Comparison of ENCODE assay signal across 18 cellular contexts in genomic region chr9:33198163-33198562, GRCh38. TPM values are rescaled to one million over a fixed set of nuclear protein-coding genes. Genes with fewer than 3 reads are reported as not detected.
A peak's percentile ranks its signal among the peaks of the same experiment; 100 is the strongest.
DNase-seq lines count a peak whose midpoint lies in the region; ATAC-seq and TF ChIP-seq lines count a peak whose summit lies in the region.
"Had no signal": no experiment of that assay in that cellular context is flagged by ENCODE, and none has a peak within 500 bp of the region (broad histone marks: within the 10 kb centered on the region; RNA-seq: fewer than 3 reads in every experiment).

No MANE protein-coding gene starts in this region.

- H3K79me1 ChIP-seq in IMR-90 (ENCODE audit: low read depth in 1 of 2, low read length in 2 of 2) (no peaks in the 10 kb centered on the region), mesenchymal stem cell (replicated peaks; ENCODE audit: low read length, poor library complexity, severe bottlenecking) (no peaks in the 10 kb centered on the region)

- H4K8ac ChIP-seq in IMR-90 (ENCODE audit: low read depth in 2 of 2, low read length in 2 of 2) = no peak overlapping the region
- no peak overlapping the region for H4K8ac ChIP-seq in mesenchymal stem cell (ENCODE audit: low read length)

- no peak overlapping the region for H3K27ac ChIP-seq in IMR-90 (ENCODE audit: insufficient read depth, low read length)
- H3K27ac ChIP-seq in esophagus muscularis mucosa (replicated peaks in 1 of 4) = peak overlapping the region; percentile 5 to 65 (median 47)
- no peak overlapping the region for H3K27ac ChIP-seq in mesenchymal stem cell (ENCODE audit: low read length, poor library complexity, severe bottlenecking)
- H3K27ac ChIP-seq in testis = peak overlapping the region in 1 of 2 donors; percentile 12
- no peak overlapping the region for H3K27ac ChIP-seq in naive thymus-derived CD4-positive, alpha-beta T cell (ENCODE audit: low read depth, low read length)
- H3K27ac ChIP-seq: hepatocyte, parathyroid adenoma had no signal

- intact Hi-C loops in IMR-90 (cut with micrococcal nuclease) = no loop called here
- intact Hi-C loops in esophagus muscularis mucosa (cut with DNase I) = no loop called here
- intact Hi-C loops in testis (cut with DNase I; ENCODE audit: low total_unique reads) = no loop called here
- intact Hi-C loops in naive thymus-derived CD4-positive, alpha-beta T cell (cut with micrococcal nuclease) = no loop called here

- TF ChIP-seq POLR2A in IMR-90 (IDR thresholded peaks at IDR 0.05; ENCODE audit: low read depth, low read length) (no peak), esophagus muscularis mucosa (IDR thresholded peaks at IDR 0.05; ENCODE audit: low read depth) (no peak), testis (IDR thresholded peaks at IDR 0.05) (no peak)

- H2AK5ac ChIP-seq in IMR-90 (ENCODE audit: low read depth, low read length) = no peak overlapping the region
- H2AK5ac ChIP-seq in mesenchymal stem cell (ENCODE audit: low read length, severe bottlenecking) = no peak overlapping the region

- dilution Hi-C loops in IMR-90 (cut with HindIII; ENCODE audit: low sequenced_read_pairs, unreplicated experiment) = no loop called here

- no peaks in the 10 kb centered on the region for H3K36me3 Mint-ChIP-seq in naive thymus-derived CD4-positive, alpha-beta T cell
- H3K36me3 Mint-ChIP-seq: CD8-positive, alpha-beta memory T cell; WTC11 had no signal

- H2BK12ac ChIP-seq in mesenchymal stem cell (ENCODE audit: low read length in 2 of 2) = no peak overlapping the region

- peak overlapping the region; percentile 6; the same call in 1 of the 2 replicates for H3K18ac ChIP-seq in IMR-90 (ENCODE audit: low read depth, low read length)
- H3K18ac ChIP-seq in mesenchymal stem cell (ENCODE audit: low read depth in 1 of 2, low read length in 2 of 2) = no peak overlapping the region

- POLR2A ChIA-PET in IMR-90 (lab: Charles Lee; ENCODE audit: unreplicated experiment) = no interaction called here
- POLR2A ChIA-PET in naive thymus-derived CD4-positive, alpha-beta T cell (lab: Charles Lee) = no interaction called here

- H2AFZ ChIP-seq in IMR-90 (replicated peaks; ENCODE audit: low read length, poor library complexity) (no peak overlapping the region), mesenchymal stem cell (ENCODE audit: low read depth, low read length) (no peak overlapping the region)
- H2AFZ ChIP-seq: hepatocyte, parathyroid adenoma had no signal

- no peak overlapping the region; the same call in 1 of the 2 replicates for H3K4ac ChIP-seq in IMR-90 (ENCODE audit: low read depth, low read length)
- no peak overlapping the region for H3K4ac ChIP-seq in mesenchymal stem cell (ENCODE audit: low read depth in 1 of 2, low read length in 2 of 2)

- H2AK9ac ChIP-seq in IMR-90 (replicated peaks; ENCODE audit: low read depth, low read length, poor library complexity) = no peak overlapping the region

- no peak overlapping the region for H3K4me3 Mint-ChIP-seq in naive thymus-derived CD4-positive, alpha-beta T cell
- H3K4me3 Mint-ChIP-seq: CD8-positive, alpha-beta memory T cell; WTC11 had no signal

- H3K23ac ChIP-seq in IMR-90 (ENCODE audit: low read depth, low read length) (no peak overlapping the region), mesenchymal stem cell (ENCODE audit: low read length in 2 of 2) (no peak overlapping the region)

- no peaks in the 10 kb centered on the region for H3K9me3 Mint-ChIP-seq in naive thymus-derived CD4-positive, alpha-beta T cell
- H3K9me3 Mint-ChIP-seq: CD8-positive, alpha-beta memory T cell; IgD-negative memory B cell; WTC11 had no signal

- H3K9me3 ChIP-seq in IMR-90 (ENCODE audit: control insufficient read depth, insufficient read depth, low read length) = no peaks in the 10 kb centered on the region
- no peaks in the 10 kb centered on the region for H3K9me3 ChIP-seq in esophagus muscularis mucosa
- no peaks in the 10 kb centered on the region for H3K9me3 ChIP-seq in mesenchymal stem cell (ENCODE audit: control insufficient read depth, low read length)
- no peaks in the 10 kb centered on the region for H3K9me3 ChIP-seq in testis
- H3K9me3 ChIP-seq in naive thymus-derived CD4-positive, alpha-beta T cell (ENCODE audit: control insufficient read depth in 2 of 3, low read length in 3 of 3) = no peaks in the 10 kb centered on the region
- H3K9me3 ChIP-seq: adrenal gland had no signal

- no peak overlapping the region for H3K14ac ChIP-seq in IMR-90 (replicated peaks; ENCODE audit: low read depth, low read length)
- H3K14ac ChIP-seq in mesenchymal stem cell (ENCODE audit: low read length in 2 of 2) = no peak overlapping the region

- H3K4me1 ChIP-seq in IMR-90 (ENCODE audit: control insufficient read depth, insufficient read depth, low read length) (peaks cover 7% of the 10 kb centered on the region), esophagus muscularis mucosa (peaks cover 2 to 21% (median 14%) of the 10 kb centered on the region in 4 donors), mesenchymal stem cell (ENCODE audit: control insufficient read depth, insufficient read depth, low read depth, low read length) (no peaks in the 10 kb centered on the region), testis (peaks cover 3% of the 10 kb centered on the region)
- peaks cover 0 to 4% of the 10 kb centered on the region in 2 donors for H3K4me1 ChIP-seq in naive thymus-derived CD4-positive, alpha-beta T cell (ENCODE audit: control insufficient read depth in 2 of 2, insufficient read depth in 2 of 2, low read length in 2 of 2)
- H3K4me1 ChIP-seq: adrenal gland, parathyroid adenoma had no signal

- H3K27ac Mint-ChIP-seq in naive thymus-derived CD4-positive, alpha-beta T cell = no peak overlapping the region
- H3K27ac Mint-ChIP-seq: CD8-positive, alpha-beta memory T cell; IgD-negative memory B cell; WTC11 had no signal

- no peak for TF ChIP-seq EP300 in esophagus muscularis mucosa (IDR thresholded peaks at IDR 0.05)

- H3K4me1 Mint-ChIP-seq in naive thymus-derived CD4-positive, alpha-beta T cell = peaks cover 0 to 20% (median 4%) of the 10 kb centered on the region in 7 donors

- H2BK20ac ChIP-seq in IMR-90 (ENCODE audit: low read depth, low read length) = no peak overlapping the region

- no peak overlapping the region for H3K56ac ChIP-seq in IMR-90 (ENCODE audit: extremely low read depth, insufficient read depth, low read length)

- H2BK5ac ChIP-seq in IMR-90 (ENCODE audit: low read depth, low read length, poor library complexity, severe bottlenecking) (no peak overlapping the region), mesenchymal stem cell (ENCODE audit: low read depth, low read length, poor library complexity, severe bottlenecking) (no peak overlapping the region)

- DNase-seq in IMR-90 = peak; percentile 45
- no peak for DNase-seq in esophagus muscularis mucosa (ENCODE audit: extremely low spot score)
- no peak for DNase-seq in mesenchymal stem cell
- peak; percentile 25 for DNase-seq in testis
- no peak for DNase-seq in naive thymus-derived CD4-positive, alpha-beta T cell
- no peak for DNase-seq in T-helper 2 cell
- DNase-seq: adrenal gland; CD8-positive, alpha-beta memory T cell; NCI-H1694; NK-92 treated with Interleukin-12 subunit alpha and Interleukin-12 subunit beta, amount 100 ng/mL, for 24 hours; stimulated activated naive CD8-positive, alpha-beta T cell treated with anti-CD3 and anti-CD28 coated beads, Interleukin-15, Interleukin-2, amounts not matched to agents 100 U/mL and 50 U/mL, for 24 hours had no signal

- peaks cover 1% of the 10 kb centered on the region for H3K27me3 ChIP-seq in IMR-90 (ENCODE audit: control insufficient read depth, insufficient read depth, low read length)
- H3K27me3 ChIP-seq in esophagus muscularis mucosa = no peaks in the 10 kb centered on the region
- H3K27me3 ChIP-seq in mesenchymal stem cell (ENCODE audit: control insufficient read depth in 1 of 2, insufficient read depth in 1 of 2, low read length in 2 of 2) = peaks cover 0 to 27% of the 10 kb centered on the region in 2 experiments
- no peaks in the 10 kb centered on the region for H3K27me3 ChIP-seq in testis
- H3K27me3 ChIP-seq in naive thymus-derived CD4-positive, alpha-beta T cell (ENCODE audit: control insufficient read depth in 2 of 2, insufficient read depth in 2 of 2, low read length in 2 of 2) = no peaks in the 10 kb centered on the region
- H3K27me3 ChIP-seq: adrenal gland, hepatocyte had no signal

- no peak overlapping the region for H3K9ac ChIP-seq in IMR-90 (ENCODE audit: low read depth, low read length)
- peak overlapping the region; percentile 71 for H3K9ac ChIP-seq in mesenchymal stem cell (ENCODE audit: low read length)
- H3K9ac ChIP-seq: parathyroid adenoma had no signal

- CTCF ChIA-PET in IMR-90 (lab: Yijun Ruan, JAX) = interaction anchor here (0.6 kb wide), 1 partner anchor 417 kb away, joined by 3 read pairs; no protein-coding TSS in a partner anchor
- CTCF ChIA-PET in naive thymus-derived CD4-positive, alpha-beta T cell (lab: Charles Lee) = no interaction called here

- ATAC-seq in IMR-90 (ENCODE audit: low read depth) = peak; percentile 50
- ATAC-seq in naive thymus-derived CD4-positive, alpha-beta T cell = no peak
- no peak for ATAC-seq in GM21360 (IDR thresholded peaks at IDR 0.05; ENCODE audit: unreplicated experiment)
- ATAC-seq in HG03039 (IDR thresholded peaks at IDR 0.05; ENCODE audit: unreplicated experiment) = no peak
- ATAC-seq: stimulated activated naive CD8-positive, alpha-beta T cell treated with anti-CD3 and anti-CD28 coated beads, Interleukin-15, Interleukin-2, amounts not matched to agents 100 U/mL and 50 U/mL, for 24 hours had no signal

- peaks cover 0 to 8% (median 0%) of the 10 kb centered on the region in 5 donors for H3K27me3 Mint-ChIP-seq in naive thymus-derived CD4-positive, alpha-beta T cell

- H3K4me3 ChIP-seq in IMR-90 (ENCODE audit: insufficient read depth, low read depth, low read length) (no peak overlapping the region), esophagus muscularis mucosa (no peak overlapping the region), mesenchymal stem cell (ENCODE audit: insufficient read depth in 1 of 2, low read depth in 1 of 2, low read length in 2 of 2) (peak overlapping the region in 1 of 2 experiments; percentile 45), testis (no peak overlapping the region)
- no peak overlapping the region for H3K4me3 ChIP-seq in naive thymus-derived CD4-positive, alpha-beta T cell (ENCODE audit: low read length)
- H3K4me3 ChIP-seq: adrenal gland, hepatocyte had no signal

- H2BK15ac ChIP-seq in IMR-90 (ENCODE audit: low read depth, low read length) (no peak overlapping the region), mesenchymal stem cell (ENCODE audit: low read depth, poor library complexity, severe bottlenecking) (no peak overlapping the region)

- no peaks in the 10 kb centered on the region for H3K36me3 ChIP-seq in IMR-90 (ENCODE audit: control insufficient read depth, insufficient read depth, low read length)
- no peaks in the 10 kb centered on the region for H3K36me3 ChIP-seq in esophagus muscularis mucosa
- no peaks in the 10 kb centered on the region for H3K36me3 ChIP-seq in mesenchymal stem cell (ENCODE audit: control insufficient read depth in 1 of 2, insufficient read depth in 2 of 2, low read depth in 1 of 2, low read length in 2 of 2)
- H3K36me3 ChIP-seq in testis (ENCODE audit: low read depth, missing control alignments) = no peaks in the 10 kb centered on the region
- H3K36me3 ChIP-seq in naive thymus-derived CD4-positive, alpha-beta T cell (ENCODE audit: control insufficient read depth in 2 of 3, insufficient read depth in 3 of 3, low read length in 3 of 3) = no peaks in the 10 kb centered on the region
- H3K36me3 ChIP-seq: adrenal gland had no signal

- in situ Hi-C loops in IMR-90 (cut with MboI; ENCODE audit: low sequenced_read_pairs) = no loop called here

- H3K4me2 ChIP-seq in IMR-90 (ENCODE audit: low read depth, low read length) (no peak overlapping the region), mesenchymal stem cell (ENCODE audit: low read length, poor library complexity, severe bottlenecking) (no peak overlapping the region)
- H3K4me2 ChIP-seq: hepatocyte had no signal

- no peak for TF ChIP-seq RAD21 in IMR-90 (IDR thresholded peaks at IDR 0.05; ENCODE audit: low read length)

- no peaks in the 10 kb centered on the region for H3K9me1 ChIP-seq in IMR-90 (ENCODE audit: insufficient read depth, low read length)

- H4K91ac ChIP-seq in IMR-90 (ENCODE audit: insufficient read depth, low read depth, low read length) = no peak overlapping the region
- H4K91ac ChIP-seq in mesenchymal stem cell (ENCODE audit: low read length) = no peak overlapping the region

- no peaks in the 10 kb centered on the region for H4K20me1 ChIP-seq in IMR-90 (ENCODE audit: insufficient read depth, low read length)

- 49% methylated on average over 3 of the region's 6 CpGs; no CpG with 5 or more reads in 1 of the 2 experiments for WGBS in IMR-90 (ENCODE audit: extremely low coverage in 2 of 2, insufficient read length in 1 of 2), 2 experiments
- WGBS in esophagus muscularis mucosa = 71% methylated on average over 6 of the region's 6 CpGs
- WGBS in mesenchymal stem cell = 88% methylated on average over 6 of the region's 6 CpGs
- 56 to 59% methylated on average over 6 of the region's 6 CpGs for WGBS in testis, 2 donors

- no peak overlapping the region for H2BK120ac ChIP-seq in IMR-90 (ENCODE audit: low read depth, low read length)
- H2BK120ac ChIP-seq in mesenchymal stem cell (ENCODE audit: low read depth, low read length) = no peak overlapping the region

- no peak overlapping the region for H4K5ac ChIP-seq in IMR-90 (ENCODE audit: low read depth, low read length)

- no TSS peak for BruUV-seq in IMR-90 (replicated peaks; lab: Mats Ljungman, UMichigan)

- TF ChIP-seq CTCF in IMR-90 (conservative IDR thresholded peaks at IDR 0.05; ENCODE audit: low read depth, low read length) (no peak), esophagus muscularis mucosa (IDR thresholded peaks at IDR 0.05) (no peak), testis (IDR thresholded peaks at IDR 0.05) (no peak)

RNA-seq across cellular contexts. Expression of gene B4GALT1, which starts 31.0 kb away (rescaled TPM):
- 8.8 and 11.9 TPM in 2 replicates for total RNA-seq in IMR-90 (2012; rRNA removed)
- polyA plus RNA-seq in IMR-90 (2012; rRNA removed) = 37.6 and 37.8 TPM in 2 replicates
- 28.7 and 34.0 TPM in 2 replicates for polyA plus RNA-seq in IMR-90 (2012; cell fraction: cytosol; rRNA removed)
- 15.4 and 23.3 TPM in 2 replicates for polyA plus RNA-seq in IMR-90 (2012; cell fraction: nucleus; rRNA removed; ENCODE audit: low replicate concordance)
- 10 to 100 TPM; 24.5 to 39.6 (median 37.8) TPM for total RNA-seq in esophagus muscularis mucosa
- 58.5 TPM for polyA plus RNA-seq in mesenchymal stem cell (2013, experiment 1 of 2)
- polyA plus RNA-seq in mesenchymal stem cell (2013, experiment 2 of 2) = 58.1 TPM
- total RNA-seq in testis = 100 to 1,000 TPM; 192 to 212 TPM
- polyA plus RNA-seq in testis (ENCODE audit: insufficient read depth, low read depth, low replicate concordance) = 112 TPM
- 10 to 100 TPM; 40.7 to 86.2 (median 45.6) TPM for total RNA-seq in naive thymus-derived CD4-positive, alpha-beta T cell
- polyA plus RNA-seq in naive thymus-derived CD4-positive, alpha-beta T cell = 10 to 100 TPM; 12.9 to 16.4 TPM

RNA-seq across cellular contexts. Expression of gene SPINK4, which starts 41.8 kb away (rescaled TPM):
- total RNA-seq in IMR-90 (2012; rRNA removed) (not detected in 2 replicates), esophagus muscularis mucosa (not detected), testis (not detected)
- polyA plus RNA-seq in IMR-90 (2012; rRNA removed) (not detected in 2 replicates), testis (ENCODE audit: insufficient read depth, low read depth, low replicate concordance) (not detected)
- polyA plus RNA-seq in IMR-90 (2012; cell fraction: cytosol; rRNA removed) = not detected in 2 replicates
- not detected in 2 replicates for polyA plus RNA-seq in IMR-90 (2012; cell fraction: nucleus; rRNA removed; ENCODE audit: low replicate concordance)
- not detected for polyA plus RNA-seq in mesenchymal stem cell (2013, experiment 1 of 2)
- polyA plus RNA-seq in mesenchymal stem cell (2013, experiment 2 of 2) = 0.18 TPM
- not detected for total RNA-seq in naive thymus-derived CD4-positive, alpha-beta T cell
- not detected for polyA plus RNA-seq in naive thymus-derived CD4-positive, alpha-beta T cell
- total RNA-seq: CD8-positive, alpha-beta memory T cell; hepatocyte; lung microvascular endothelial cell; WTC11 had no signal
- polyA plus RNA-seq: CD8-positive, alpha-beta memory T cell; hepatocyte; IgD-negative memory B cell had no signal

Comparison
In these comparisons a context has a peak if more than half of its experiments do, and no peak if none do; other contexts are left out.
1. DNase-seq: peak in IMR-90 (single experiment) and testis (single experiment); none in esophagus muscularis mucosa (single experiment), mesenchymal stem cell (single experiment), naive thymus-derived CD4-positive, alpha-beta T cell (0 of 9) and T-helper 2 cell (0 of 5).
2. H3K27ac ChIP-seq: peak in esophagus muscularis mucosa (4 of 4); none in IMR-90 (single experiment), mesenchymal stem cell (single experiment) and naive thymus-derived CD4-positive, alpha-beta T cell (single experiment).